Comparison of ENCODE assay signal across 18 cellular contexts in the genomic region with DNA sequence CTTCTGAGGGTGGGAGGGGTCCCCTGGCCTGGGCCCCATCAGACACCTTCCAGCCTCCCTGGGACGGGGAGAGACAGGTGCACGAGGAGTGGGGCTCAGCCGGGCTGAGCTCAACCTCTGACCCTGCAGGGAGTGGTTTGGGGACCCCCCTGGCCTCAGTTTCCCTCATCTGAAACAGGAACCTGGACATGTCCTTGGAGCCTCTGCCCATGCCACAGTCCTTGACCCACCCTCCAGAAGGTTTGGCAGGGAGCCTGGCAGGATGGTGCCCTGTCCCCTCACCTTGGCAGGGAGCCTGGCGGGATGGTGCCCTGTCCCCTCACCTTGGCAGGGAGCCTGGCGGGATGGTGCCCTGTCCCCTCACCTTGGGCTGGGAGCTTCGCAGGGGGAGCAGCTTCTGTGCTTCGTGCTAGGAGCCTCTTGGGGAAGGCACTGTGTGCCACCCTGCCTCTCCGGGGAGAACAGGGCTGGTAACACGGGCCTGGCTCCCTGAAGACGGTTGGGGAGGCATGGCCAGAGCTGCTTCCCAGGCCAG. TPM values are rescaled to one million over a fixed set of nuclear protein-coding genes. Genes with fewer than 3 reads are reported as not detected.
A peak's percentile ranks its signal among the peaks of the same experiment; 100 is the strongest.
DNase-seq lines count a peak whose midpoint lies in the region; ATAC-seq and TF ChIP-seq lines count a peak whose summit lies in the region.
"Had no signal": no experiment of that assay in that cellular context is flagged by ENCODE, and none has a peak within 500 bp of the region (broad histone marks: within the 10 kb centered on the region; RNA-seq: fewer than 3 reads in every experiment).

No MANE protein-coding gene starts in this region.

- H3K36me3 ChIP-seq in BLaER1: peaks cover 4% of the 10 kb centered on the region; the same call in 1 of the 2 replicates
- no peaks in the 10 kb centered on the region for H3K36me3 ChIP-seq in psoas muscle (ENCODE audit: insufficient read depth in 1 of 2, low read depth in 1 of 2)

- no peak for TF ChIP-seq CTCF in psoas muscle (IDR thresholded peaks at IDR 0.05)

- WGBS in right cardiac atrium: 80% methylated on average over 10 of the region's 10 CpGs
- 78 to 90% (median 88%) methylated on average over 10 of the region's 10 CpGs for WGBS in psoas muscle, 3 donors

- no peaks in the 10 kb centered on the region for H4K20me1 ChIP-seq in BLaER1

- H3K27ac ChIP-seq in BLaER1 (peak overlapping the region; percentile 95), right cardiac atrium (ENCODE audit: low read length) (no peak overlapping the region), psoas muscle (no peak overlapping the region)
- H3K27ac ChIP-seq: 22Rv1 had no signal

- H3K4me1 ChIP-seq in BLaER1: peaks cover 96% of the 10 kb centered on the region
- no peaks in the 10 kb centered on the region for H3K4me1 ChIP-seq in right cardiac atrium (ENCODE audit: control insufficient read depth, insufficient read depth, low read length)
- H3K4me1 ChIP-seq in psoas muscle: peaks cover 18% of the 10 kb centered on the region

- intact Hi-C loops in Right ventricle myocardium inferior (cut with DNase I): no loop called here
- intact Hi-C loops in cardiac septum (cut with DNase I): no loop called here
- intact Hi-C loops in right cardiac atrium (cut with DNase I): no loop called here
- intact Hi-C loops in psoas muscle (cut with DNase I): no loop called here

- no peak for ATAC-seq in Right ventricle myocardium inferior
- no peak for ATAC-seq in right cardiac atrium
- no peak for ATAC-seq in psoas muscle
- ATAC-seq in HG03097 (IDR thresholded peaks at IDR 0.05; ENCODE audit: low FRiP score, unreplicated experiment): no peak

- H3K4me3 ChIP-seq in BLaER1 (peak overlapping the region; percentile 72; the same call in 1 of the 2 replicates), right cardiac atrium (ENCODE audit: low read length) (no peak overlapping the region), psoas muscle (no peak overlapping the region)
- H3K4me3 ChIP-seq: GM12878 had no signal

- peak overlapping the region; percentile 99 for H3K4me2 ChIP-seq in BLaER1

- H3K27me3 ChIP-seq in BLaER1 (no peaks in the 10 kb centered on the region), right cardiac atrium (ENCODE audit: control insufficient read depth, insufficient read depth) (no peaks in the 10 kb centered on the region), psoas muscle (ENCODE audit: insufficient read depth in 3 of 3, low read length in 2 of 3) (peaks cover 0 to 2% (median 0%) of the 10 kb centered on the region in 3 donors)

- H3K9me3 ChIP-seq in BLaER1: no peaks in the 10 kb centered on the region
- H3K9me3 ChIP-seq in right cardiac atrium (ENCODE audit: control insufficient read depth, low read length): no peaks in the 10 kb centered on the region
- no peaks in the 10 kb centered on the region for H3K9me3 ChIP-seq in psoas muscle

- peak; percentile 63 for DNase-seq in Right ventricle myocardium inferior (ENCODE audit: missing footprints)
- no peak for DNase-seq in cardiac septum (ENCODE audit: low spot score)
- peak; percentile 7 to 56 (median 19) for DNase-seq in right cardiac atrium
- peak; percentile 9 to 47 for DNase-seq in psoas muscle
- DNase-seq in AG20443 (ENCODE audit: low spot score): no peak
- DNase-seq in NCI-H146 (lab: John Stamatoyannopoulos, UW): no peak
- DNase-seq: AML-193; C1 segment of cervical spinal cord; Calu3; CD4-positive, alpha-beta T cell; DMS 273 treated with DMSO at 0.1 percent for 48 hours; DMS79; GOT3; H9 had no signal

- peak overlapping the region; percentile 85 for H3K9ac ChIP-seq in BLaER1

RNA-seq across cellular contexts. Expression of a gene that starts 58.3 kb away (rescaled TPM):
- total RNA-seq in Right ventricle myocardium inferior: 66.5 TPM
- 35.8 TPM for total RNA-seq in cardiac septum
- 10 to 100 TPM; 19.2 to 26.5 (median 24.1) TPM for total RNA-seq in right cardiac atrium
- 25.1 TPM for polyA plus RNA-seq in right cardiac atrium
- 10 to 100 TPM; 26.3 to 58.0 (median 32.5) TPM for total RNA-seq in psoas muscle
- 10 to 100 TPM; 20.2 to 69.2 (median 26.7) TPM for polyA plus RNA-seq in psoas muscle

Comparison
In these comparisons a context has a peak if more than half of its experiments do, and no peak if none do; other contexts are left out.
1. DNase-seq: peak in Right ventricle myocardium inferior (single experiment), right cardiac atrium (3 of 3) and psoas muscle (2 of 2); none in cardiac septum (single experiment), AG20443 (single experiment) and NCI-H146 (single experiment).